ENCODE assay signal across 20 cellular contexts in genomic region chr11:124113890-124114289, GRCh38. TPM values are rescaled to one million over a fixed set of nuclear protein-coding genes. Genes with fewer than 3 reads are reported as not detected.
A peak's percentile ranks its signal among the peaks of the same experiment; 100 is the strongest.
DNase-seq lines count a peak whose midpoint lies in the region; ATAC-seq, FAIRE-seq and TF ChIP-seq lines count a peak whose summit lies in the region.
"Had no signal": no experiment of that assay in that cellular context is flagged by ENCODE, and none has a peak within 500 bp of the region (broad histone marks: within the 10 kb centered on the region; RNA-seq: fewer than 3 reads in every experiment).

No MANE protein-coding gene starts in this region.

- H3K23ac ChIP-seq in mesendoderm (ENCODE audit: low read length) = no peak overlapping the region

- no peak overlapping the region for H3K27ac Mint-ChIP-seq in mesothelial cell of epicardium
- H3K27ac Mint-ChIP-seq: activated CD4-positive, alpha-beta memory T cell treated with anti-CD3 and anti-CD28 coated beads, Interleukin-2, amount 10 ng/mL, durations not matched to agents 7 days and 5 days; activated T-helper 1 cell treated with anti-CD3 and anti-CD28 coated beads, Interleukin-12 subunit alpha, Interleukin-12 subunit beta, Interleukin-2, Interleukin-4 antibody, amounts not matched to agents 30 ng/mL and 10 ng/mL and 1 ng/mL, durations not matched to agents 14 hours and 24 hours and 36 hours had no signal

- POLR2A ChIA-PET in A673 (lab: Charles Lee; ENCODE audit: low non-redundant PET) (no interaction called here), endothelial cell of umbilical vein (lab: Charles Lee) (no interaction called here)

- no peak overlapping the region for H2AK5ac ChIP-seq in mesendoderm (ENCODE audit: low read length)

- DNase-seq in A673 (ENCODE audit: low spot score) (peak; percentile 37), M059J (ENCODE audit: low read depth) (peak; percentile 12), endothelial cell of umbilical vein (ENCODE audit: low read depth, low spot score) (peak; percentile 51), mesendoderm (peak; percentile 17), mesothelial cell of epicardium (ENCODE audit: low spot score in 2 of 2, unreplicated experiment in 2 of 2) (no peak), NCI-H82 treated with DMSO at 0.1 percent for 48 hours (lab: John Stamatoyannopoulos, UW; ENCODE audit: unreplicated experiment) (no peak), thyroid gland (no peak)
- DNase-seq: ACHN; activated CD4-positive, alpha-beta memory T cell treated with anti-CD3 and anti-CD28 coated beads, Interleukin-2, amount 10 ng/mL, durations not matched to agents 7 days and 5 days; COR-L47; GF-D8; naive thymus-derived CD4-positive, alpha-beta T cell; NCI-H446 treated with DMSO at 0.1 percent for 48 hours; stimulated activated CD4-positive, alpha-beta T cell treated with anti-CD3 and anti-CD28 coated beads, Interleukin-2, amount 100 ng/mL, for 48 hours; T1000 had no signal

- H2AFZ ChIP-seq in endothelial cell of umbilical vein (ENCODE audit: low read depth, low read length) = peak overlapping the region; percentile 73

- H3K4ac ChIP-seq in mesendoderm (ENCODE audit: low read depth, low read length) = no peak overlapping the region

- CTCF ChIA-PET in A673 (lab: Charles Lee) (no interaction called here), endothelial cell of umbilical vein (lab: Charles Lee) (interaction anchor here (0.9 to 3.0 kb wide), 7 partner anchors 42 to 164 kb away, joined by 3 to 17 read pairs (median 7); no protein-coding TSS in a partner anchor)

- peaks cover 12% of the 10 kb centered on the region for H3K4me1 ChIP-seq in A673 (ENCODE audit: insufficient read depth, low read length, poor library complexity, severe bottlenecking)
- H3K4me1 ChIP-seq in endothelial cell of umbilical vein (ENCODE audit: control insufficient read depth, extremely low read depth, insufficient read depth, low read length) = peaks cover 19% of the 10 kb centered on the region
- peaks cover 5% of the 10 kb centered on the region for H3K4me1 ChIP-seq in mesendoderm (ENCODE audit: control insufficient read depth, low read depth, low read length)
- peaks cover 6 to 14% of the 10 kb centered on the region in 2 donors for H3K4me1 ChIP-seq in thyroid gland

- H3K4me2 ChIP-seq in endothelial cell of umbilical vein (ENCODE audit: insufficient read depth, low read length) (no peak overlapping the region), mesendoderm (ENCODE audit: low read length) (no peak overlapping the region)

- dilution Hi-C loops in endothelial cell of umbilical vein (cut with MboI; ENCODE audit: extremely low pct_ligation_motif_present, low sequenced_read_pairs) = no loop called here

- BruUV-seq in A673 (replicated peaks; lab: Mats Ljungman, UMichigan) (no TSS peak), endothelial cell of umbilical vein (replicated peaks; lab: Mats Ljungman, UMichigan) (no TSS peak)

- H3K9me3 ChIP-seq in A673 (ENCODE audit: low read depth, low read length, poor library complexity, severe bottlenecking) (no peaks in the 10 kb centered on the region), endothelial cell of umbilical vein (replicated peaks; ENCODE audit: control insufficient read depth, insufficient read depth, low read length) (no peaks in the 10 kb centered on the region), thyroid gland (no peaks in the 10 kb centered on the region)
- H3K9me3 ChIP-seq: ascending aorta, SJSA1 had no signal

- H2BK120ac ChIP-seq in mesendoderm (ENCODE audit: low read depth, low read length) = no peak overlapping the region

- ATAC-seq in HG03457 (IDR thresholded peaks at IDR 0.05; ENCODE audit: unreplicated experiment) = no peak
- ATAC-seq: naive thymus-derived CD4-positive, alpha-beta T cell had no signal

- H3K18ac ChIP-seq in mesendoderm (ENCODE audit: low read length) = no peak overlapping the region

- intact Hi-C loops in A673 (cut with micrococcal nuclease; ENCODE audit: unreplicated experiment) (no loop called here), endothelial cell of umbilical vein (cut with micrococcal nuclease) (loop anchor here (2.0 kb wide), 1 partner anchor 61 kb away; no protein-coding TSS in a partner anchor), thyroid gland (cut with DNase I) (no loop called here)

- TF ChIP-seq POLR2A in endothelial cell of umbilical vein (IDR thresholded peaks at IDR 0.05; ENCODE audit: low read depth, low read length) (no peak), thyroid gland (IDR thresholded peaks at IDR 0.05) (no peak)

- H3K9me3 Mint-ChIP-seq in mesothelial cell of epicardium = no peaks in the 10 kb centered on the region
- H3K9me3 Mint-ChIP-seq: activated CD4-positive, alpha-beta memory T cell treated with anti-CD3 and anti-CD28 coated beads, Interleukin-2, amount 10 ng/mL, durations not matched to agents 7 days and 5 days; activated T-helper 1 cell treated with anti-CD3 and anti-CD28 coated beads, Interleukin-12 subunit alpha, Interleukin-12 subunit beta, Interleukin-2, Interleukin-4 antibody, amounts not matched to agents 30 ng/mL and 10 ng/mL and 1 ng/mL, durations not matched to agents 14 hours and 24 hours and 36 hours; naive thymus-derived CD4-positive, alpha-beta T cell had no signal

- H3K4me3 Mint-ChIP-seq in mesothelial cell of epicardium = no peak overlapping the region
- H3K4me3 Mint-ChIP-seq: activated CD4-positive, alpha-beta memory T cell treated with anti-CD3 and anti-CD28 coated beads, Interleukin-2, amount 10 ng/mL, durations not matched to agents 7 days and 5 days had no signal

- H3K79me2 ChIP-seq in endothelial cell of umbilical vein (ENCODE audit: control insufficient read depth, insufficient read depth, low read length) (no peaks in the 10 kb centered on the region), mesendoderm (ENCODE audit: control insufficient read depth, insufficient read depth, low read length) (no peaks in the 10 kb centered on the region)

- TF ChIP-seq CTCF in A673 (conservative IDR thresholded peaks at IDR 0.05; ENCODE audit: low read depth, low read length) (no peak), endothelial cell of umbilical vein (IDR thresholded peaks at IDR 0.05; ENCODE audit: extremely low read depth in 1 of 2, insufficient read depth in 1 of 2, low read depth in 1 of 2, low read length in 2 of 2) (no peak), mesothelial cell of epicardium (IDR thresholded peaks at IDR 0.05; ENCODE audit: unreplicated experiment) (no peak), thyroid gland (IDR thresholded peaks at IDR 0.05) (no peak)

- H3K9me1 ChIP-seq in endothelial cell of umbilical vein (replicated peaks; ENCODE audit: control insufficient read depth, extremely low read depth, insufficient read depth, low read length) = no peaks in the 10 kb centered on the region

- no peaks in the 10 kb centered on the region for H3K79me1 ChIP-seq in mesendoderm (ENCODE audit: low read length)

- H3K36me3 ChIP-seq in A673 (ENCODE audit: insufficient read depth, low read length, poor library complexity, severe bottlenecking) = no peaks in the 10 kb centered on the region
- peaks cover 3 to 5% of the 10 kb centered on the region in 2 experiments for H3K36me3 ChIP-seq in endothelial cell of umbilical vein (ENCODE audit: control insufficient read depth in 2 of 2, extremely low read depth in 1 of 2, insufficient read depth in 2 of 2, low read length in 2 of 2)
- peaks cover 5% of the 10 kb centered on the region for H3K36me3 ChIP-seq in mesendoderm (ENCODE audit: control insufficient read depth, insufficient read depth, low read length)
- peaks cover 7 to 11% of the 10 kb centered on the region in 2 donors for H3K36me3 ChIP-seq in thyroid gland

- no peak overlapping the region for H4K5ac ChIP-seq in mesendoderm (ENCODE audit: low read length)

- peak; percentile 26 for FAIRE-seq in endothelial cell of umbilical vein (lab: Jason Lieb, UNC)
- FAIRE-seq: urothelium cell line had no signal

- no CpG with 5 or more reads among the region's 4 CpGs for WGBS in mesendoderm (ENCODE audit: extremely low coverage, insufficient coverage, low lambda C conversion rate)
- WGBS in thyroid gland, 2 donors = 70 to 73% methylated on average over 4 of the region's 4 CpGs

- H3K27ac ChIP-seq in A673 (ENCODE audit: low read depth, low read length, poor library complexity, severe bottlenecking) (no peak overlapping the region), endothelial cell of umbilical vein (ENCODE audit: insufficient read depth, low read depth, low read length) (no peak overlapping the region), mesendoderm (ENCODE audit: low read depth, low read length) (no peak overlapping the region), thyroid gland (no peak overlapping the region)
- H3K27ac ChIP-seq: SJSA1 had no signal

- H3K4me1 Mint-ChIP-seq in mesothelial cell of epicardium = peaks cover 13% of the 10 kb centered on the region

- H3K36me3 Mint-ChIP-seq in mesothelial cell of epicardium = peaks cover 16% of the 10 kb centered on the region

- H4K20me1 ChIP-seq in endothelial cell of umbilical vein (replicated peaks; ENCODE audit: control insufficient read depth, extremely low read depth, insufficient read depth, low read length) = no peaks in the 10 kb centered on the region

- H3K9ac ChIP-seq in endothelial cell of umbilical vein (replicated peaks; ENCODE audit: extremely low read depth, insufficient read depth, low read length) = no peak overlapping the region
- no peak overlapping the region for H3K9ac ChIP-seq in mesendoderm (ENCODE audit: low read length)

- no peak overlapping the region for H2BK5ac ChIP-seq in mesendoderm (ENCODE audit: low read length)

- no peak overlapping the region for H3K4me3 ChIP-seq in A673 (ENCODE audit: low read depth, low read length, poor library complexity, severe bottlenecking)
- no peak overlapping the region for H3K4me3 ChIP-seq in endothelial cell of umbilical vein (replicated peaks in 1 of 3; ENCODE audit: insufficient read depth in 1 of 3, low read depth in 1 of 3, low read length in 3 of 3)
- H3K4me3 ChIP-seq in mesendoderm (ENCODE audit: low read length) = no peak overlapping the region
- H3K4me3 ChIP-seq in thyroid gland (replicated peaks in 1 of 3) = no peak overlapping the region
- H3K4me3 ChIP-seq: ascending aorta, SJSA1 had no signal

- no peaks in the 10 kb centered on the region for H3K27me3 ChIP-seq in A673 (replicated peaks; ENCODE audit: insufficient read depth, low read depth, low read length, poor library complexity)
- no peaks in the 10 kb centered on the region for H3K27me3 ChIP-seq in endothelial cell of umbilical vein (ENCODE audit: control insufficient read depth in 2 of 2, insufficient read depth in 2 of 2, low read length in 2 of 2)
- no peaks in the 10 kb centered on the region for H3K27me3 ChIP-seq in mesendoderm (ENCODE audit: insufficient read depth, low read length, poor library complexity)
- no peaks in the 10 kb centered on the region for H3K27me3 ChIP-seq in thyroid gland
- H3K27me3 ChIP-seq: ascending aorta, SJSA1 had no signal

- H3K27me3 Mint-ChIP-seq in mesothelial cell of epicardium (ENCODE audit: low read depth) = no peaks in the 10 kb centered on the region

- no peak overlapping the region for H3K56ac ChIP-seq in mesendoderm (ENCODE audit: low read length)

- no peak overlapping the region for H4K8ac ChIP-seq in mesendoderm (ENCODE audit: low read depth, low read length)

- H2BK15ac ChIP-seq in mesendoderm (replicated peaks; ENCODE audit: low read depth) = no peak overlapping the region

RNA-seq across cellular contexts. Expression of gene VWA5A, which starts 1.4 kb away (rescaled TPM):
- total RNA-seq in A673 (2021) = 11.2 and 12.8 TPM in 2 replicates
- 3.3 and 4.3 TPM in 2 replicates for total RNA-seq in M059J (2014; rRNA removed; shearing (Covaris generic))
- total RNA-seq in endothelial cell of umbilical vein = 11.6 and 14.3 TPM in 2 replicates
- 7.0 and 9.1 TPM in 2 replicates for polyA plus RNA-seq in endothelial cell of umbilical vein
- 9.7 and 10.3 TPM in 2 replicates for polyA plus RNA-seq in endothelial cell of umbilical vein (2011; cell fraction: cytosol; rRNA removed)
- 18.4 and 18.6 TPM in 2 replicates for polyA plus RNA-seq in endothelial cell of umbilical vein (2011; cell fraction: nucleus; rRNA removed)
- 30.0 and 65.1 TPM in 2 replicates for polyA plus RNA-seq in endothelial cell of umbilical vein (2012)
- 10.7 and 11.6 TPM in 2 replicates for polyA minus RNA-seq in endothelial cell of umbilical vein
- polyA minus RNA-seq in endothelial cell of umbilical vein (2011; cell fraction: cytosol; rRNA and poly(A)+ RNA removed) = 48.4 TPM
- polyA minus RNA-seq in endothelial cell of umbilical vein (2011; cell fraction: nucleus; rRNA and poly(A)+ RNA removed) = 7.2 and 10.2 TPM in 2 replicates
- polyA plus RNA-seq in mesendoderm (2013, experiment 1 of 2) = 11.3 TPM
- polyA plus RNA-seq in mesendoderm (2013, experiment 2 of 2) = 11.7 TPM
- total RNA-seq in mesothelial cell of epicardium = 13.4 to 14.2 TPM (median 14.2 TPM) in 3 replicates
- 10 to 100 TPM; 19.5 to 23.5 (median 21.3) TPM for total RNA-seq in thyroid gland

Comparison
In these comparisons a context has a peak if more than half of its experiments do, and no peak if none do; other contexts are left out.
1. DNase-seq: peak in A673 (single experiment), M059J (single experiment), endothelial cell of umbilical vein (single experiment) and mesendoderm (single experiment); none in mesothelial cell of epicardium (0 of 2), NCI-H82 treated with DMSO at 0.1 percent for 48 hours (single experiment) and thyroid gland (0 of 2).